Comparison of ENCODE assay signal across 1 cellular context in genomic region chr22:46079861-46080821, GRCh38.
TF ChIP-seq lines count a peak whose summit lies in the region.

No MANE protein-coding gene starts in this region.

TF ChIP-seq in H1, 55 proteins besides CTCF, POLR2A, EP300 and RAD21 (continued from another document):
- TF ChIP-seq NRF1 (IDR thresholded peaks at IDR 0.05; ENCODE audit: low read depth, low read length), result no peak
- no peak for TF ChIP-seq SUZ12 (IDR thresholded peaks at IDR 0.05; ENCODE audit: low read length)
